In the genomic region with DNA sequence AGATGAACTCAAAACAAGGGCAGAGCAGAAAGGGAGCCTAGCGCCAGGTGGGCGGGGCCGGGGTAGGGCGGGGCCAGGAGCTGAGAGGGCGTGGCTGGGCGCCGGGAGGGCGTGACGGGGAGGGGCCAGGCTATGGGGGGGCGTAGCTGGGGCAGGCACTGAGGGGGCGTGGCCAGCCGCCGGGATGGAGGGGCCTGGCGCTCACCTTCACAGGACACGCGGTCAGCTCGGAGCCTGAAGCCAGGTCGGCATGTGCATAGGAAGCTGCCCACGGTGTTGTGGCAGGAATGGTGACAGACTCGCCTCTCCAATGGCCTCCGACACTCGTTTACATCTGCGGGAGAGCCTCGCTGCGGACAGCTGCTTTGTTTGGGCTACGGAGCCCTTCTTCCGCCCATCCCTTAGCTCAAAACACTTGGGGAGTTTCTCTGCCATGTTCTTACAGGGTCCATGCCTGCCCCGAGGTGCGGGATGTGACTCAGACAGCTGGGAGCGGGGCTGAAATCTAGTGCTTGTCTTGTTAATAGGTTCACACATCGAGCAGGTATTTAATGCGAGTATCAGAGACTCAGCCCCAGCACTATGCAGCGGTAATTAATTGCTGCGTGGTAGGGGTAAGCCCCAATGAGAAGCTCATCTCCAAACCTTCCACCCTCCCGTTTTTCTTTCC, we compare ENCODE assay signal across 9 cellular contexts. TPM values are rescaled to one million over a fixed set of nuclear protein-coding genes. Genes with fewer than 3 reads are reported as not detected.
DNase-seq lines count a peak whose midpoint lies in the region; ATAC-seq, FAIRE-seq and TF ChIP-seq lines count a peak whose summit lies in the region.
"Had no signal": no experiment of that assay in that cellular context is flagged by ENCODE, and none has a peak within 500 bp of the region (broad histone marks: within the 10 kb centered on the region; RNA-seq: fewer than 3 reads in every experiment).

No MANE protein-coding gene starts in this region.

- peak; percentile 96 for ATAC-seq in sciatic nerve
- no peak for ATAC-seq in HG03135 (IDR thresholded peaks at IDR 0.05; ENCODE audit: unreplicated experiment)
- no peak for ATAC-seq in HG03378 (IDR thresholded peaks at IDR 0.05; ENCODE audit: unreplicated experiment)

- H3K27ac ChIP-seq in fibroblast of lung (ENCODE audit: insufficient read depth, low read length) = no peak overlapping the region

- H2AFZ ChIP-seq in fibroblast of lung (ENCODE audit: low read length) = peak overlapping the region; percentile 4

- no peak for FAIRE-seq in H54 (lab: Jason Lieb, UNC)

- no peak for TF ChIP-seq POLR2A in H54 (IDR thresholded peaks at IDR 0.05; ENCODE audit: low read depth, low read length)

- no peak overlapping the region for H3K4me3 ChIP-seq in fibroblast of lung (replicated peaks in 1 of 4; ENCODE audit: control extremely low read depth in 1 of 4, insufficient read depth in 1 of 4, low read depth in 3 of 4, low read length in 4 of 4)
- H3K4me3 ChIP-seq: dorsolateral prefrontal cortex had no signal

- H3K36me3 ChIP-seq in fibroblast of lung (ENCODE audit: control insufficient read depth, insufficient read depth, low read length) = no peaks in the 10 kb centered on the region

- no peaks in the 10 kb centered on the region for H3K9me3 ChIP-seq in fibroblast of lung (ENCODE audit: control insufficient read depth, insufficient read depth, low read depth, low read length)

- no peaks in the 10 kb centered on the region for H3K79me2 ChIP-seq in fibroblast of lung (ENCODE audit: control insufficient read depth, insufficient read depth, low read length)

- H3K4me1 ChIP-seq in fibroblast of lung (ENCODE audit: control insufficient read depth, extremely low read depth, insufficient read depth, low read length) = no peaks in the 10 kb centered on the region

- intact Hi-C loops in sciatic nerve (cut with DNase I) = no loop called here

- no peak for TF ChIP-seq CTCF in fibroblast of lung (conservative IDR thresholded peaks at IDR 0.05 in 1 of 2, IDR thresholded peaks at IDR 0.05 in 1 of 2; ENCODE audit: low read depth in 1 of 2, low read length in 2 of 2)

- H4K20me1 ChIP-seq in fibroblast of lung (ENCODE audit: control insufficient read depth, extremely low read depth, insufficient read depth, low read length) = no peaks in the 10 kb centered on the region

- peak; percentile 56 for DNase-seq in H54 (ENCODE audit: insufficient read length, low spot score)
- DNase-seq in SW480 (ENCODE audit: low spot score) = peak; percentile 62
- DNase-seq in fibroblast of lung (ENCODE audit: low read depth in 2 of 2) = peak; percentile 22 to 24
- DNase-seq in sciatic nerve (ENCODE audit: low spot score) = peak; percentile 79
- DNase-seq in NCI-H1092 (lab: John Stamatoyannopoulos, UW) = no peak
- DNase-seq in T1000 (lab: John Stamatoyannopoulos, UW) = no peak

- no peaks in the 10 kb centered on the region for H3K27me3 ChIP-seq in fibroblast of lung (ENCODE audit: control insufficient read depth, insufficient read depth, low read length)
- H3K27me3 ChIP-seq: dorsolateral prefrontal cortex had no signal

- no peak overlapping the region for H3K9ac ChIP-seq in fibroblast of lung (ENCODE audit: insufficient read depth, low read length)

- no peak overlapping the region for H3K4me2 ChIP-seq in fibroblast of lung (ENCODE audit: extremely low read depth, insufficient read depth, low read length)

RNA-seq across cellular contexts. Expression of a gene that starts 13.4 kb away (rescaled TPM):
- total RNA-seq in fibroblast of lung (1.5 and 1.7 TPM in 2 replicates), sciatic nerve (3.6 TPM)
- polyA plus RNA-seq in fibroblast of lung = 0.30 and 0.68 TPM in 2 replicates
- 0.66 and 0.90 TPM in 2 replicates for polyA plus RNA-seq in fibroblast of lung (2012)
- polyA minus RNA-seq in fibroblast of lung (ENCODE audit: low replicate concordance) = 0.59 and 5.1 TPM in 2 replicates

RNA-seq across cellular contexts. Expression of a gene that starts 40.7 kb away (rescaled TPM):
- total RNA-seq in fibroblast of lung (3.3 TPM in 1 of 2 replicates, not detected in the other), sciatic nerve (not detected)
- 0.18 and 1.3 TPM in 2 replicates for polyA plus RNA-seq in fibroblast of lung
- polyA plus RNA-seq in fibroblast of lung (2012) = 0.71 and 1.7 TPM in 2 replicates
- polyA minus RNA-seq in fibroblast of lung (ENCODE audit: low replicate concordance) = 2.6 TPM in 1 of 2 replicates, not detected in the other

RNA-seq across cellular contexts. Expression of a gene that starts 51.2 kb away (rescaled TPM):
- total RNA-seq in fibroblast of lung = 241 and 282 TPM in 2 replicates
- 289 and 298 TPM in 2 replicates for polyA plus RNA-seq in fibroblast of lung
- 180 and 182 TPM in 2 replicates for polyA plus RNA-seq in fibroblast of lung (2012)
- polyA minus RNA-seq in fibroblast of lung (ENCODE audit: low replicate concordance) = 389 and 438 TPM in 2 replicates
- 161 TPM for total RNA-seq in sciatic nerve

RNA-seq across cellular contexts. Expression of a gene that starts 51.3 kb away (rescaled TPM):
- total RNA-seq in fibroblast of lung (15.9 and 27.1 TPM in 2 replicates), sciatic nerve (32.6 TPM)
- polyA plus RNA-seq in fibroblast of lung = 11.5 and 15.9 TPM in 2 replicates
- polyA plus RNA-seq in fibroblast of lung (2012) = 20.4 and 23.8 TPM in 2 replicates
- 26.2 and 48.0 TPM in 2 replicates for polyA minus RNA-seq in fibroblast of lung (ENCODE audit: low replicate concordance)

RNA-seq across cellular contexts. Expression of a gene that starts 59.6 kb away (rescaled TPM):
- 2.3 TPM in 1 of 2 replicates, not detected in the other for total RNA-seq in fibroblast of lung
- polyA plus RNA-seq in fibroblast of lung = 0.28 TPM in 1 of 2 replicates, not detected in the other
- polyA plus RNA-seq in fibroblast of lung (2012) = 0.06 and 0.47 TPM in 2 replicates
- 2.6 and 6.6 TPM in 2 replicates for polyA minus RNA-seq in fibroblast of lung (ENCODE audit: low replicate concordance)
- total RNA-seq in sciatic nerve = not detected

Comparison
In these comparisons a context has a peak if more than half of its experiments do, and no peak if none do; other contexts are left out.
1. DNase-seq: peak in H54 (single experiment), SW480 (single experiment), fibroblast of lung (2 of 2) and sciatic nerve (single experiment); none in NCI-H1092 (single experiment) and T1000 (single experiment).